Comparison of ENCODE assay signal across 4 cellular contexts in the genomic region with DNA sequence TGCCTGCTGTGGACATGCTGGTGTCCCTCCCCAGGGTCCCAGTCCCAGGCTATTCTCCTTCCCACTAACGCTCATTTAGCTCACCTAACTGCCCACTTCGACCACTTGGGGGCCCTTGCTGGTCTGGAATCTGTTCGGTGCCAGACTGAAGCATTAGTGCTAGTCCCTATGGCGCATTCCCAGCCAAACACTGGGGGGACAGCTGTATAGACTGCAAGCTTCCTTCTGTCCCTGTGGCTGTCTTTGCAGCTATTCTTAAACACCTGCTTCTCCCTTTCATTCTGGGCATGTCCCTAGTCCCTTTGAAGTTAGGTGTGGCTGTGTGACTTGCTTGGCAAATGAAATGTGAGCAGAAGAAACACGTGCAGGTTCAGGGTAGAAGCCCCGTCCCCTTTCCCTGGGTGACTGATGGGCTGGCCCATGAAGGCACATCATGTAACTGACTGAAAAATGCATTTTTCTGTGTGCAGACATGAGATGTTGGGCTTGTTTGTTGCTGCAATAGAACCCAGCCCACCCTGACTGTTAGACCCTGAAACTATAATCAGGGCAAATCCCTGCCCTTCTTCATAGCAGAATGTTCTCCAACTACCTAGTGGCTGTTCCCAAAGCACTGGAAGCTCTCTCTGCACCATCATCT.
TF ChIP-seq lines count a peak whose summit lies in the region.

No MANE protein-coding gene starts in this region.

TF ChIP-seq in SK-N-SH, 30 proteins besides CTCF, POLR2A, EP300 and RAD21 (continued from another document and continues in another):
- TF ChIP-seq, protein P1, sequence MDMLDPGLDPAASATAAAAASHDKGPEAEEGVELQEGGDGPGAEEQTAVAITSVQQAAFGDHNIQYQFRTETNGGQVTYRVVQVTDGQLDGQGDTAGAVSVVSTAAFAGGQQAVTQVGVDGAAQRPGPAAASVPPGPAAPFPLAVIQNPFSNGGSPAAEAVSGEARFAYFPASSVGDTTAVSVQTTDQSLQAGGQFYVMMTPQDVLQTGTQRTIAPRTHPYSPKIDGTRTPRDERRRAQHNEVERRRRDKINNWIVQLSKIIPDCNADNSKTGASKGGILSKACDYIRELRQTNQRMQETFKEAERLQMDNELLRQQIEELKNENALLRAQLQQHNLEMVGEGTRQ (IDR thresholded peaks at IDR 0.05; ENCODE audit: borderline replicate concordance, low read depth, low read length): no peak
- TF ChIP-seq CHD2 (IDR thresholded peaks at IDR 0.05; ENCODE audit: low read length, partially characterized antibody): no peak
- TF ChIP-seq, protein P2, sequence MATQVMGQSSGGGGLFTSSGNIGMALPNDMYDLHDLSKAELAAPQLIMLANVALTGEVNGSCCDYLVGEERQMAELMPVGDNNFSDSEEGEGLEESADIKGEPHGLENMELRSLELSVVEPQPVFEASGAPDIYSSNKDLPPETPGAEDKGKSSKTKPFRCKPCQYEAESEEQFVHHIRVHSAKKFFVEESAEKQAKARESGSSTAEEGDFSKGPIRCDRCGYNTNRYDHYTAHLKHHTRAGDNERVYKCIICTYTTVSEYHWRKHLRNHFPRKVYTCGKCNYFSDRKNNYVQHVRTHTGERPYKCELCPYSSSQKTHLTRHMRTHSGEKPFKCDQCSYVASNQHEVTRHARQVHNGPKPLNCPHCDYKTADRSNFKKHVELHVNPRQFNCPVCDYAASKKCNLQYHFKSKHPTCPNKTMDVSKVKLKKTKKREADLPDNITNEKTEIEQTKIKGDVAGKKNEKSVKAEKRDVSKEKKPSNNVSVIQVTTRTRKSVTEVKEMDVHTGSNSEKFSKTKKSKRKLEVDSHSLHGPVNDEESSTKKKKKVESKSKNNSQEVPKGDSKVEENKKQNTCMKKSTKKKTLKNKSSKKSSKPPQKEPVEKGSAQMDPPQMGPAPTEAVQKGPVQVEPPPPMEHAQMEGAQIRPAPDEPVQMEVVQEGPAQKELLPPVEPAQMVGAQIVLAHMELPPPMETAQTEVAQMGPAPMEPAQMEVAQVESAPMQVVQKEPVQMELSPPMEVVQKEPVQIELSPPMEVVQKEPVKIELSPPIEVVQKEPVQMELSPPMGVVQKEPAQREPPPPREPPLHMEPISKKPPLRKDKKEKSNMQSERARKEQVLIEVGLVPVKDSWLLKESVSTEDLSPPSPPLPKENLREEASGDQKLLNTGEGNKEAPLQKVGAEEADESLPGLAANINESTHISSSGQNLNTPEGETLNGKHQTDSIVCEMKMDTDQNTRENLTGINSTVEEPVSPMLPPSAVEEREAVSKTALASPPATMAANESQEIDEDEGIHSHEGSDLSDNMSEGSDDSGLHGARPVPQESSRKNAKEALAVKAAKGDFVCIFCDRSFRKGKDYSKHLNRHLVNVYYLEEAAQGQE (IDR thresholded peaks at IDR 0.05; ENCODE audit: low read depth, low read length): no peak
- TF ChIP-seq JUND (IDR thresholded peaks at IDR 0.05): no peak

TF ChIP-seq in SK-N-SH treated with all-trans-retinoic acid at 6 μM for 48 hours, 23 proteins besides CTCF, POLR2A, EP300 and RAD21 (continued from another document and continues in another):
- TF ChIP-seq SNAI2 (CRISPR knock-in tag; IDR thresholded peaks at IDR 0.05) (no peak), ZC3H10 (CRISPR knock-in tag; IDR thresholded peaks at IDR 0.05) (no peak), ZNF8 (CRISPR knock-in tag; IDR thresholded peaks at IDR 0.05) (no peak), ESRRG (CRISPR knock-in tag; IDR thresholded peaks at IDR 0.05) (no peak), ARNTL (CRISPR knock-in tag; IDR thresholded peaks at IDR 0.05; ENCODE audit: borderline replicate concordance, low read depth) (no peak)
- TF ChIP-seq, protein P3, sequence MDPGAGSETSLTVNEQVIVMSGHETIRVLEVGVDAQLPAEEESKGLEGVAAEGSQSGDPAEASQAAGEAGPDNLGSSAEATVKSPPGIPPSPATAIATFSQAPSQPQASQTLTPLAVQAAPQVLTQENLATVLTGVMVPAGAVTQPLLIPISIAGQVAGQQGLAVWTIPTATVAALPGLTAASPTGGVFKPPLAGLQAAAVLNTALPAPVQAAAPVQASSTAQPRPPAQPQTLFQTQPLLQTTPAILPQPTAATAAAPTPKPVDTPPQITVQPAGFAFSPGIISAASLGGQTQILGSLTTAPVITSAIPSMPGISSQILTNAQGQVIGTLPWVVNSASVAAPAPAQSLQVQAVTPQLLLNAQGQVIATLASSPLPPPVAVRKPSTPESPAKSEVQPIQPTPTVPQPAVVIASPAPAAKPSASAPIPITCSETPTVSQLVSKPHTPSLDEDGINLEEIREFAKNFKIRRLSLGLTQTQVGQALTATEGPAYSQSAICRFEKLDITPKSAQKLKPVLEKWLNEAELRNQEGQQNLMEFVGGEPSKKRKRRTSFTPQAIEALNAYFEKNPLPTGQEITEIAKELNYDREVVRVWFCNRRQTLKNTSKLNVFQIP (CRISPR knock-in tag; IDR thresholded peaks at IDR 0.05; ENCODE audit: borderline replicate concordance, low read depth): no peak
- TF ChIP-seq, protein P4, sequence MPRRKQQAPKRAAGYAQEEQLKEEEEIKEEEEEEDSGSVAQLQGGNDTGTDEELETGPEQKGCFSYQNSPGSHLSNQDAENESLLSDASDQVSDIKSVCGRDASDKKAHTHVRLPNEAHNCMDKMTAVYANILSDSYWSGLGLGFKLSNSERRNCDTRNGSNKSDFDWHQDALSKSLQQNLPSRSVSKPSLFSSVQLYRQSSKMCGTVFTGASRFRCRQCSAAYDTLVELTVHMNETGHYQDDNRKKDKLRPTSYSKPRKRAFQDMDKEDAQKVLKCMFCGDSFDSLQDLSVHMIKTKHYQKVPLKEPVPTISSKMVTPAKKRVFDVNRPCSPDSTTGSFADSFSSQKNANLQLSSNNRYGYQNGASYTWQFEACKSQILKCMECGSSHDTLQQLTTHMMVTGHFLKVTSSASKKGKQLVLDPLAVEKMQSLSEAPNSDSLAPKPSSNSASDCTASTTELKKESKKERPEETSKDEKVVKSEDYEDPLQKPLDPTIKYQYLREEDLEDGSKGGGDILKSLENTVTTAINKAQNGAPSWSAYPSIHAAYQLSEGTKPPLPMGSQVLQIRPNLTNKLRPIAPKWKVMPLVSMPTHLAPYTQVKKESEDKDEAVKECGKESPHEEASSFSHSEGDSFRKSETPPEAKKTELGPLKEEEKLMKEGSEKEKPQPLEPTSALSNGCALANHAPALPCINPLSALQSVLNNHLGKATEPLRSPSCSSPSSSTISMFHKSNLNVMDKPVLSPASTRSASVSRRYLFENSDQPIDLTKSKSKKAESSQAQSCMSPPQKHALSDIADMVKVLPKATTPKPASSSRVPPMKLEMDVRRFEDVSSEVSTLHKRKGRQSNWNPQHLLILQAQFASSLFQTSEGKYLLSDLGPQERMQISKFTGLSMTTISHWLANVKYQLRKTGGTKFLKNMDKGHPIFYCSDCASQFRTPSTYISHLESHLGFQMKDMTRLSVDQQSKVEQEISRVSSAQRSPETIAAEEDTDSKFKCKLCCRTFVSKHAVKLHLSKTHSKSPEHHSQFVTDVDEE (CRISPR knock-in tag; IDR thresholded peaks at IDR 0.05): no peak

TF ChIP-seq in HCT116, 20 proteins besides CTCF, POLR2A, EP300 and RAD21 (continues in another document):
- TF ChIP-seq, protein P5, sequence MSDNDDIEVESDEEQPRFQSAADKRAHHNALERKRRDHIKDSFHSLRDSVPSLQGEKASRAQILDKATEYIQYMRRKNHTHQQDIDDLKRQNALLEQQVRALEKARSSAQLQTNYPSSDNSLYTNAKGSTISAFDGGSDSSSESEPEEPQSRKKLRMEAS (IDR thresholded peaks at IDR 0.05): no peak
- TF ChIP-seq EGR1 (IDR thresholded peaks at IDR 0.05; ENCODE audit: low read depth): no peak
- TF ChIP-seq FOSL1 (IDR thresholded peaks at IDR 0.05; ENCODE audit: low read depth): no peak
- TF ChIP-seq, protein P6, sequence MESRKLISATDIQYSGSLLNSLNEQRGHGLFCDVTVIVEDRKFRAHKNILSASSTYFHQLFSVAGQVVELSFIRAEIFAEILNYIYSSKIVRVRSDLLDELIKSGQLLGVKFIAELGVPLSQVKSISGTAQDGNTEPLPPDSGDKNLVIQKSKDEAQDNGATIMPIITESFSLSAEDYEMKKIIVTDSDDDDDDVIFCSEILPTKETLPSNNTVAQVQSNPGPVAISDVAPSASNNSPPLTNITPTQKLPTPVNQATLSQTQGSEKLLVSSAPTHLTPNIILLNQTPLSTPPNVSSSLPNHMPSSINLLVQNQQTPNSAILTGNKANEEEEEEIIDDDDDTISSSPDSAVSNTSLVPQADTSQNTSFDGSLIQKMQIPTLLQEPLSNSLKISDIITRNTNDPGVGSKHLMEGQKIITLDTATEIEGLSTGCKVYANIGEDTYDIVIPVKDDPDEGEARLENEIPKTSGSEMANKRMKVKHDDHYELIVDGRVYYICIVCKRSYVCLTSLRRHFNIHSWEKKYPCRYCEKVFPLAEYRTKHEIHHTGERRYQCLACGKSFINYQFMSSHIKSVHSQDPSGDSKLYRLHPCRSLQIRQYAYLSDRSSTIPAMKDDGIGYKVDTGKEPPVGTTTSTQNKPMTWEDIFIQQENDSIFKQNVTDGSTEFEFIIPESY (IDR thresholded peaks at IDR 0.05; ENCODE audit: extremely low read depth, insufficient replicate concordance, low read length): no peak
- no peak for TF ChIP-seq POLR2AphosphoS5 (IDR thresholded peaks at IDR 0.05; ENCODE audit: low read depth, low read length)
- no peak for TF ChIP-seq CEBPB (IDR thresholded peaks at IDR 0.05; ENCODE audit: low read depth)
- no peak for TF ChIP-seq EZH2phosphoT487 (IDR thresholded peaks at IDR 0.05; ENCODE audit: borderline replicate concordance)
- no peak for TF ChIP-seq ELF1 (IDR thresholded peaks at IDR 0.05; ENCODE audit: borderline replicate concordance, low read depth)
- no peak for TF ChIP-seq SP1 (IDR thresholded peaks at IDR 0.05; ENCODE audit: low read depth)
- no peak for TF ChIP-seq EZH2 (IDR thresholded peaks at IDR 0.05)
- no peak for TF ChIP-seq SRF (IDR thresholded peaks at IDR 0.05; ENCODE audit: low read depth)
- TF ChIP-seq YY1 (IDR thresholded peaks at IDR 0.05; ENCODE audit: extremely low read depth, insufficient replicate concordance, low read depth, low read length): no peak

TF ChIP-seq in WTC11, 78 proteins besides CTCF, POLR2A, EP300 and RAD21 (continues in another document):
- TF ChIP-seq, protein P7, sequence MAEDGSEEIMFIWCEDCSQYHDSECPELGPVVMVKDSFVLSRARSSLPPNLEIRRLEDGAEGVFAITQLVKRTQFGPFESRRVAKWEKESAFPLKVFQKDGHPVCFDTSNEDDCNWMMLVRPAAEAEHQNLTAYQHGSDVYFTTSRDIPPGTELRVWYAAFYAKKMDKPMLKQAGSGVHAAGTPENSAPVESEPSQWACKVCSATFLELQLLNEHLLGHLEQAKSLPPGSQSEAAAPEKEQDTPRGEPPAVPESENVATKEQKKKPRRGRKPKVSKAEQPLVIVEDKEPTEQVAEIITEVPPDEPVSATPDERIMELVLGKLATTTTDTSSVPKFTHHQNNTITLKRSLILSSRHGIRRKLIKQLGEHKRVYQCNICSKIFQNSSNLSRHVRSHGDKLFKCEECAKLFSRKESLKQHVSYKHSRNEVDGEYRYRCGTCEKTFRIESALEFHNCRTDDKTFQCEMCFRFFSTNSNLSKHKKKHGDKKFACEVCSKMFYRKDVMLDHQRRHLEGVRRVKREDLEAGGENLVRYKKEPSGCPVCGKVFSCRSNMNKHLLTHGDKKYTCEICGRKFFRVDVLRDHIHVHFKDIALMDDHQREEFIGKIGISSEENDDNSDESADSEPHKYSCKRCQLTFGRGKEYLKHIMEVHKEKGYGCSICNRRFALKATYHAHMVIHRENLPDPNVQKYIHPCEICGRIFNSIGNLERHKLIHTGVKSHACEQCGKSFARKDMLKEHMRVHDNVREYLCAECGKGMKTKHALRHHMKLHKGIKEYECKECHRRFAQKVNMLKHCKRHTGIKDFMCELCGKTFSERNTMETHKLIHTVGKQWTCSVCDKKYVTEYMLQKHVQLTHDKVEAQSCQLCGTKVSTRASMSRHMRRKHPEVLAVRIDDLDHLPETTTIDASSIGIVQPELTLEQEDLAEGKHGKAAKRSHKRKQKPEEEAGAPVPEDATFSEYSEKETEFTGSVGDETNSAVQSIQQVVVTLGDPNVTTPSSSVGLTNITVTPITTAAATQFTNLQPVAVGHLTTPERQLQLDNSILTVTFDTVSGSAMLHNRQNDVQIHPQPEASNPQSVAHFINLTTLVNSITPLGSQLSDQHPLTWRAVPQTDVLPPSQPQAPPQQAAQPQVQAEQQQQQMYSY (CRISPR knock-in tag; IDR thresholded peaks at IDR 0.05): no peak
- TF ChIP-seq ZNF138 (CRISPR knock-in tag; conservative IDR thresholded peaks at IDR 0.05) (no peak), NFATC4 (CRISPR knock-in tag; IDR thresholded peaks at IDR 0.05) (no peak), SP1 (CRISPR knock-in tag; conservative IDR thresholded peaks at IDR 0.05) (no peak), ZBTB21 (CRISPR knock-in tag; IDR thresholded peaks at IDR 0.05; ENCODE audit: borderline replicate concordance) (no peak), OVOL2 (CRISPR knock-in tag; IDR thresholded peaks at IDR 0.05; ENCODE audit: borderline replicate concordance) (no peak), RORB (CRISPR knock-in tag; IDR thresholded peaks at IDR 0.05) (no peak)
- TF ChIP-seq, protein P8, sequence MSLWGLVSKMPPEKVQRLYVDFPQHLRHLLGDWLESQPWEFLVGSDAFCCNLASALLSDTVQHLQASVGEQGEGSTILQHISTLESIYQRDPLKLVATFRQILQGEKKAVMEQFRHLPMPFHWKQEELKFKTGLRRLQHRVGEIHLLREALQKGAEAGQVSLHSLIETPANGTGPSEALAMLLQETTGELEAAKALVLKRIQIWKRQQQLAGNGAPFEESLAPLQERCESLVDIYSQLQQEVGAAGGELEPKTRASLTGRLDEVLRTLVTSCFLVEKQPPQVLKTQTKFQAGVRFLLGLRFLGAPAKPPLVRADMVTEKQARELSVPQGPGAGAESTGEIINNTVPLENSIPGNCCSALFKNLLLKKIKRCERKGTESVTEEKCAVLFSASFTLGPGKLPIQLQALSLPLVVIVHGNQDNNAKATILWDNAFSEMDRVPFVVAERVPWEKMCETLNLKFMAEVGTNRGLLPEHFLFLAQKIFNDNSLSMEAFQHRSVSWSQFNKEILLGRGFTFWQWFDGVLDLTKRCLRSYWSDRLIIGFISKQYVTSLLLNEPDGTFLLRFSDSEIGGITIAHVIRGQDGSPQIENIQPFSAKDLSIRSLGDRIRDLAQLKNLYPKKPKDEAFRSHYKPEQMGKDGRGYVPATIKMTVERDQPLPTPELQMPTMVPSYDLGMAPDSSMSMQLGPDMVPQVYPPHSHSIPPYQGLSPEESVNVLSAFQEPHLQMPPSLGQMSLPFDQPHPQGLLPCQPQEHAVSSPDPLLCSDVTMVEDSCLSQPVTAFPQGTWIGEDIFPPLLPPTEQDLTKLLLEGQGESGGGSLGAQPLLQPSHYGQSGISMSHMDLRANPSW (CRISPR knock-in tag; conservative IDR thresholded peaks at IDR 0.05; ENCODE audit: low read depth): no peak
- TF ChIP-seq, protein P9, sequence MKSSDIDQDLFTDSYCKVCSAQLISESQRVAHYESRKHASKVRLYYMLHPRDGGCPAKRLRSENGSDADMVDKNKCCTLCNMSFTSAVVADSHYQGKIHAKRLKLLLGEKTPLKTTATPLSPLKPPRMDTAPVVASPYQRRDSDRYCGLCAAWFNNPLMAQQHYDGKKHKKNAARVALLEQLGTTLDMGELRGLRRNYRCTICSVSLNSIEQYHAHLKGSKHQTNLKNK (CRISPR knock-in tag; IDR thresholded peaks at IDR 0.05): no peak
- TF ChIP-seq, protein P10, sequence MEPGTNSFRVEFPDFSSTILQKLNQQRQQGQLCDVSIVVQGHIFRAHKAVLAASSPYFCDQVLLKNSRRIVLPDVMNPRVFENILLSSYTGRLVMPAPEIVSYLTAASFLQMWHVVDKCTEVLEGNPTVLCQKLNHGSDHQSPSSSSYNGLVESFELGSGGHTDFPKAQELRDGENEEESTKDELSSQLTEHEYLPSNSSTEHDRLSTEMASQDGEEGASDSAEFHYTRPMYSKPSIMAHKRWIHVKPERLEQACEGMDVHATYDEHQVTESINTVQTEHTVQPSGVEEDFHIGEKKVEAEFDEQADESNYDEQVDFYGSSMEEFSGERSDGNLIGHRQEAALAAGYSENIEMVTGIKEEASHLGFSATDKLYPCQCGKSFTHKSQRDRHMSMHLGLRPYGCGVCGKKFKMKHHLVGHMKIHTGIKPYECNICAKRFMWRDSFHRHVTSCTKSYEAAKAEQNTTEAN (CRISPR knock-in tag; IDR thresholded peaks at IDR 0.05): no peak
